Comparison of ENCODE assay signal across 1 cellular context in genomic region chr17:2174471-2175293, GRCh38.
A peak's percentile ranks its signal among the peaks of the same experiment; 100 is the strongest.
TF ChIP-seq lines count a peak whose summit lies in the region.

No MANE protein-coding gene starts in this region.

TF ChIP-seq in HepG2, 621 proteins besides CTCF, POLR2A, EP300 and RAD21 (continued from another document and continues in another):
- no peak for TF ChIP-seq THAP9 (CRISPR knock-in tag; IDR thresholded peaks at IDR 0.05; ENCODE audit: borderline replicate concordance)
- TF ChIP-seq IRF1 (CRISPR knock-in tag; IDR thresholded peaks at IDR 0.05; ENCODE audit: low read depth): no peak
- TF ChIP-seq CAMTA2 (CRISPR knock-in tag; IDR thresholded peaks at IDR 0.05; ENCODE audit: borderline replicate concordance): no peak
- no peak for TF ChIP-seq ZNF280B (CRISPR knock-in tag; IDR thresholded peaks at IDR 0.05; ENCODE audit: borderline replicate concordance)
- TF ChIP-seq ZHX1 (CRISPR knock-in tag; IDR thresholded peaks at IDR 0.05; ENCODE audit: low read depth): no peak
- TF ChIP-seq NFE2L1 (CRISPR knock-in tag; IDR thresholded peaks at IDR 0.05; ENCODE audit: borderline replicate concordance): no peak
- TF ChIP-seq JUNB (CRISPR knock-in tag; IDR thresholded peaks at IDR 0.05; ENCODE audit: borderline replicate concordance): no peak
- TF ChIP-seq FOXO4 (CRISPR knock-in tag; conservative IDR thresholded peaks at IDR 0.05): no peak
- TF ChIP-seq ZNF878 (CRISPR knock-in tag; IDR thresholded peaks at IDR 0.05): no peak
- TF ChIP-seq TBP (CRISPR knock-in tag; IDR thresholded peaks at IDR 0.05): no peak
- TF ChIP-seq THRA (CRISPR knock-in tag; IDR thresholded peaks at IDR 0.05; ENCODE audit: borderline replicate concordance): peak; percentile 46
- TF ChIP-seq USF2 (IDR thresholded peaks at IDR 0.05; ENCODE audit: low read depth, low read length): no peak
- TF ChIP-seq USF2 (CRISPR knock-in tag; IDR thresholded peaks at IDR 0.05; ENCODE audit: borderline replicate concordance): no peak; the same call in 1 of the 2 replicates
- TF ChIP-seq ZNF207 (IDR thresholded peaks at IDR 0.05; ENCODE audit: borderline replicate concordance): no peak
- no peak for TF ChIP-seq PAWR (CRISPR knock-in tag; IDR thresholded peaks at IDR 0.05; ENCODE audit: borderline replicate concordance)
- peak; percentile 20; the same call in 1 of the 2 replicates for TF ChIP-seq PATZ1 (CRISPR knock-in tag; IDR thresholded peaks at IDR 0.05)
- no peak; the same call in 1 of the 2 replicates for TF ChIP-seq ZSCAN22 (CRISPR knock-in tag; IDR thresholded peaks at IDR 0.05)
- TF ChIP-seq DNMT3B (CRISPR knock-in tag; conservative IDR thresholded peaks at IDR 0.05): no peak
- TF ChIP-seq KDM3A (CRISPR knock-in tag; IDR thresholded peaks at IDR 0.05; ENCODE audit: low read depth): no peak
- TF ChIP-seq ZNF761 (CRISPR knock-in tag; conservative IDR thresholded peaks at IDR 0.05): 0 out of 2 replicates have a peak, but pooled peaks have one; percentile 34
- no peak for TF ChIP-seq CBX1 (IDR thresholded peaks at IDR 0.05; ENCODE audit: low read depth)
- TF ChIP-seq RAD51 (IDR thresholded peaks at IDR 0.05; ENCODE audit: borderline replicate concordance): no peak
- peak; percentile 97 for TF ChIP-seq ZNF652 (CRISPR knock-in tag; IDR thresholded peaks at IDR 0.05; ENCODE audit: borderline replicate concordance, low read depth)
- TF ChIP-seq NRL (CRISPR knock-in tag; IDR thresholded peaks at IDR 0.05; ENCODE audit: borderline replicate concordance): no peak; the same call in 1 of the 2 replicates
- TF ChIP-seq ZNF577 (CRISPR knock-in tag; IDR thresholded peaks at IDR 0.05; ENCODE audit: borderline replicate concordance, low read depth): no peak
- TF ChIP-seq HNRNPLL (IDR thresholded peaks at IDR 0.05; ENCODE audit: low read depth, low read length, poor library complexity, severe bottlenecking): peak; percentile 43
- TF ChIP-seq FOXK1 (CRISPR knock-in tag; IDR thresholded peaks at IDR 0.05; ENCODE audit: borderline replicate concordance, low read depth): peak; percentile 96
- TF ChIP-seq ZFP1 (CRISPR knock-in tag; IDR thresholded peaks at IDR 0.05): 0 out of 2 replicates have a peak, but pooled peaks have one; percentile 61
- no peak for TF ChIP-seq ZNF432 (CRISPR knock-in tag; IDR thresholded peaks at IDR 0.05; ENCODE audit: borderline replicate concordance)
- TF ChIP-seq ZNF24 (IDR thresholded peaks at IDR 0.05): no peak
- TF ChIP-seq WIZ (CRISPR knock-in tag; IDR thresholded peaks at IDR 0.05): no peak
- no peak for TF ChIP-seq NR2F1 (CRISPR knock-in tag; IDR thresholded peaks at IDR 0.05)
- no peak for TF ChIP-seq ZNF550 (CRISPR knock-in tag; IDR thresholded peaks at IDR 0.05; ENCODE audit: borderline replicate concordance)
- TF ChIP-seq ZMAT5 (CRISPR knock-in tag; IDR thresholded peaks at IDR 0.05; ENCODE audit: borderline replicate concordance, low read depth): no peak
- TF ChIP-seq ZNF354B (CRISPR knock-in tag; IDR thresholded peaks at IDR 0.05): no peak
- TF ChIP-seq MXD3 (CRISPR knock-in tag; IDR thresholded peaks at IDR 0.05): 0 out of 2 replicates have a peak, but pooled peaks have one; percentile 33
- TF ChIP-seq ZNF281 (CRISPR knock-in tag; IDR thresholded peaks at IDR 0.05; ENCODE audit: borderline replicate concordance): peak; percentile 26; the same call in 1 of the 2 replicates
- TF ChIP-seq TMF1 (CRISPR knock-in tag; IDR thresholded peaks at IDR 0.05; ENCODE audit: low read depth): no peak
